Comparison of ENCODE assay signal across 31 cellular contexts in the genomic region with DNA sequence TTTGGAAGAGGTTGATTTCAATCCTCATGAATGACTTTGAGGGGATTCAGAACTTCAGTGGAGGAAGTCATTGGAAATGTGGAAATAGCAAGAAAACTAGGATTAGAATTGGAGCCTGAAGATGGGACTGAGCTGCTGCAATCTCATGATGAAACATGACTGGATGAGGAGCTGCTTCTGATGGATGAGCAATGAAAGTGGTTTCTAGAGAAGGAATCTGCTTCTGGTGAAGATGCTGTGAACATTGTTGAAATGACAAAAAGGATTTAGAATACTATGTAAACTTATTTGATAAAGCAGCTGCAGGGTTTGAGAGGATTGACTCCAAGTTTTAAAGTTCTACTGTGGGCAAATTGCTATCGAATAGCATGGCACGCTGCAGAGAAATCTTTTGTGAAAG.
"Had no signal": no experiment of that assay in that cellular context is flagged by ENCODE, and none has a peak within 500 bp of the region (broad histone marks: within the 10 kb centered on the region; RNA-seq: fewer than 3 reads in every experiment).

No MANE protein-coding gene starts in this region.

- H3K79me2 ChIP-seq: parathyroid adenoma had no signal

- H3K9me3 ChIP-seq: ovary, psoas muscle, right lobe of liver, sigmoid colon, spleen, suprapubic skin, testis, tibial artery, transverse colon, upper lobe of right lung, uterus had no signal

- H3K4me2 ChIP-seq: neural progenitor cell, smooth muscle cell had no signal

- ATAC-seq: natural killer cell; psoas muscle; right cardiac atrium; right lobe of liver; stimulated activated memory B cell treated with anti-CD40 and anti-IgM and Interleukin-4, amounts not matched to agents 10 μg/mL and 1 μg/mL and 100 μg/mL, for 72 hours; stimulated activated naive CD8-positive, alpha-beta T cell treated with anti-CD3 and anti-CD28 coated beads, Interleukin-15, amount 100 ng/mL, for 72 hours; stimulated activated naive CD8-positive, alpha-beta T cell treated with anti-CD3 and anti-CD28 coated beads, Interleukin-15, Interleukin-2, amounts not matched to agents 100 U/mL and 50 U/mL, for 24 hours; upper lobe of right lung had no signal

- H3K4me1 ChIP-seq: neural progenitor cell, parathyroid adenoma, psoas muscle, right lobe of liver, sigmoid colon, spleen, suprapubic skin, testis, tibial artery, transverse colon, upper lobe of right lung, uterus had no signal

- H3K27ac ChIP-seq: neural progenitor cell, ovary, parathyroid adenoma, psoas muscle, right lobe of liver, sigmoid colon, skin epidermis, spleen, suprapubic skin, testis, tibial artery, transverse colon, upper lobe of right lung, uterus had no signal

- H3K4me3 ChIP-seq: neural progenitor cell, ovary, psoas muscle, right lobe of liver, sigmoid colon, skin epidermis, smooth muscle cell, spleen, suprapubic skin, testis, tibial artery, transverse colon, upper lobe of right lung, uterus had no signal

- H3K36me3 Mint-ChIP-seq: natural killer cell; stimulated activated memory B cell treated with anti-CD40 and anti-IgM and Interleukin-4, amounts not matched to agents 10 μg/mL and 1 μg/mL and 100 μg/mL, for 72 hours had no signal

- H3K4me1 Mint-ChIP-seq: natural killer cell; nephron; neural progenitor cell; stimulated activated memory B cell treated with anti-CD40 and anti-IgM and Interleukin-4, amounts not matched to agents 10 μg/mL and 1 μg/mL and 100 μg/mL, for 72 hours; stimulated activated naive CD8-positive, alpha-beta T cell treated with anti-CD3 and anti-CD28 coated beads, Interleukin-15, amount 100 ng/mL, for 72 hours had no signal

- H2AFZ ChIP-seq: neural progenitor cell, parathyroid adenoma had no signal

- DNase-seq: natural killer cell; occipital lobe; ovary; psoas muscle; right cardiac atrium; right lobe of liver; sigmoid colon; spleen; stimulated activated CD4-positive, alpha-beta T cell treated with anti-CD3 and anti-CD28 coated beads, Interleukin-12 subunit alpha, Interleukin-12 subunit beta, amount 100 ng/mL, for 4 hours; stimulated activated CD4-positive, alpha-beta T cell treated with anti-CD3 and anti-CD28 coated beads, Interleukin-1b, Interleukin-23, amount 100 ng/mL, for 48 hours; stimulated activated CD4-positive, alpha-beta T cell treated with anti-CD3 and anti-CD28 coated beads, Interleukin-4, amount 100 ng/mL, for 1 hour; stimulated activated CD4-positive, alpha-beta T cell treated with anti-CD3 and anti-CD28 coated beads, Interleukin-4, amount 100 ng/mL, for 4 hours; stimulated activated CD8-positive, alpha-beta memory T cell treated with anti-CD3 and anti-CD28 coated beads, Interleukin-4, amount 100 ng/mL, for 48 hours; stimulated activated naive CD4-positive, alpha-beta T cell; stimulated activated naive CD8-positive, alpha-beta T cell treated with anti-CD3 and anti-CD28 coated beads, Interleukin-15, amount 100 ng/mL, for 72 hours; stimulated activated naive CD8-positive, alpha-beta T cell treated with anti-CD3 and anti-CD28 coated beads, Interleukin-15, Interleukin-2, amounts not matched to agents 100 U/mL and 50 U/mL, for 24 hours; substantia nigra; testis; transverse colon; upper lobe of right lung; uterus had no signal

- H3K4me3 Mint-ChIP-seq: natural killer cell; nephron; neural progenitor cell; stimulated activated memory B cell treated with anti-CD40 and anti-IgM and Interleukin-4, amounts not matched to agents 10 μg/mL and 1 μg/mL and 100 μg/mL, for 72 hours; stimulated activated naive CD8-positive, alpha-beta T cell treated with anti-CD3 and anti-CD28 coated beads, Interleukin-15, amount 100 ng/mL, for 72 hours; type B pancreatic cell had no signal

- H3K9ac ChIP-seq: neural progenitor cell, parathyroid adenoma had no signal

- H3K27ac Mint-ChIP-seq: natural killer cell; nephron; neural progenitor cell; progenitor cell of endocrine pancreas; stimulated activated memory B cell treated with anti-CD40 and anti-IgM and Interleukin-4, amounts not matched to agents 10 μg/mL and 1 μg/mL and 100 μg/mL, for 72 hours; type B pancreatic cell had no signal

- H3K27me3 Mint-ChIP-seq: progenitor cell of endocrine pancreas; stimulated activated memory B cell treated with anti-CD40 and anti-IgM and Interleukin-4, amounts not matched to agents 10 μg/mL and 1 μg/mL and 100 μg/mL, for 72 hours; stimulated activated naive CD8-positive, alpha-beta T cell treated with anti-CD3 and anti-CD28 coated beads, Interleukin-15, amount 100 ng/mL, for 72 hours; type B pancreatic cell had no signal

- H3K36me3 ChIP-seq: neural progenitor cell, ovary, right lobe of liver, transverse colon, uterus had no signal

- H3K27me3 ChIP-seq: neural progenitor cell, ovary, right lobe of liver, sigmoid colon, spleen, suprapubic skin, testis, tibial artery, transverse colon, upper lobe of right lung, uterus had no signal

- H3K9me3 Mint-ChIP-seq: natural killer cell; nephron; neural progenitor cell; stimulated activated memory B cell treated with anti-CD40 and anti-IgM and Interleukin-4, amounts not matched to agents 10 μg/mL and 1 μg/mL and 100 μg/mL, for 72 hours; stimulated activated naive CD8-positive, alpha-beta T cell treated with anti-CD3 and anti-CD28 coated beads, Interleukin-15, amount 100 ng/mL, for 72 hours; type B pancreatic cell had no signal
